ENCODE assay signal across 8 cellular contexts in genomic region chr5:115098041-115098702, GRCh38.
A peak's percentile ranks its signal among the peaks of the same experiment; 100 is the strongest.
DNase-seq lines count a peak whose midpoint lies in the region; ATAC-seq and TF ChIP-seq lines count a peak whose summit lies in the region.

No MANE protein-coding gene starts in this region.

- ATAC-seq in activated T-cell treated with anti-CD3 and anti-CD28 coated beads, Interleukin-2, amount 50 U/mL, for 72 hours (replicated peaks in 1 of 2), result peak; percentile 57 to 60
- ATAC-seq in GM21390 (IDR thresholded peaks at IDR 0.05; ENCODE audit: unreplicated experiment) (peak; percentile 69), left lung (peak; percentile 94)

- no peaks in the 10 kb centered on the region for H3K4me1 Mint-ChIP-seq in activated T-cell treated with anti-CD3 and anti-CD28 coated beads, Interleukin-2, amount 50 U/mL, for 72 hours (ENCODE audit: low read depth)

- H3K27me3 ChIP-seq in breast epithelium, result no peaks in the 10 kb centered on the region
- no peaks in the 10 kb centered on the region for H3K27me3 ChIP-seq in left lung
- H3K27me3 ChIP-seq in transverse colon, result no peaks in the 10 kb centered on the region

- H3K9me3 ChIP-seq in breast epithelium (no peaks in the 10 kb centered on the region), left lung (no peaks in the 10 kb centered on the region), transverse colon (no peaks in the 10 kb centered on the region)

- intact Hi-C loops in breast epithelium (cut with DNase I; ENCODE audit: low total_unique reads), result no loop called here
- intact Hi-C loops in left lung (cut with DNase I), result loop anchor here in 1 of 2 donors (10.0 kb wide), 1 partner anchor 147 kb away; no protein-coding TSS in a partner anchor
- intact Hi-C loops in transverse colon (cut with DNase I; ENCODE audit: low total_unique reads), result no loop called here

- H3K9me3 Mint-ChIP-seq in activated T-cell treated with anti-CD3 and anti-CD28 coated beads, Interleukin-2, amount 50 U/mL, for 72 hours, result no peaks in the 10 kb centered on the region

- TF ChIP-seq POLR2A in breast epithelium (IDR thresholded peaks at IDR 0.05), result no peak
- TF ChIP-seq POLR2A in transverse colon (IDR thresholded peaks at IDR 0.05), result no peak

- peak in 2 of 3 donors; percentile 46 to 48 for TF ChIP-seq CTCF in breast epithelium (IDR thresholded peaks at IDR 0.05)
- peak; percentile 65 to 71 for TF ChIP-seq CTCF in left lung (IDR thresholded peaks at IDR 0.05)
- TF ChIP-seq CTCF in transverse colon (IDR thresholded peaks at IDR 0.05), result peak; percentile 58 to 69 (median 65)

- in situ Hi-C loops in transverse colon (cut with MboI; ENCODE audit: low pct_ligation_motif_present in 1 of 4, low pct_unique_long_range_greater_than_20kb in 1 of 4, low sequenced_read_pairs in 3 of 4), result loop anchor here (5.0 to 25.0 kb wide), 4 partner anchors 139 to 489 kb away; no protein-coding TSS in a partner anchor

- H3K27ac ChIP-seq in breast epithelium (no peak overlapping the region), left lung (no peak overlapping the region), transverse colon (no peak overlapping the region)

- H3K4me3 ChIP-seq in breast epithelium (no peak overlapping the region), left lung (no peak overlapping the region), transverse colon (no peak overlapping the region)

- H3K36me3 Mint-ChIP-seq in activated T-cell treated with anti-CD3 and anti-CD28 coated beads, Interleukin-2, amount 50 U/mL, for 72 hours (ENCODE audit: insufficient read depth in 2 of 2), result no peaks in the 10 kb centered on the region

- H3K4me3 Mint-ChIP-seq in activated T-cell treated with anti-CD3 and anti-CD28 coated beads, Interleukin-2, amount 50 U/mL, for 72 hours, result no peak overlapping the region

- peak; percentile 12 to 35 for DNase-seq in activated T-cell treated with anti-CD3 and anti-CD28 coated beads, Interleukin-2, amount 50 U/mL, for 72 hours
- DNase-seq in activated T-cell treated with anti-CD3 and anti-CD28 coated beads, Interleukin-2, amount 50 U/mL, for 1 hour, result no peak
- peak; percentile 8 for DNase-seq in HK-2 (ENCODE audit: unreplicated experiment)
- peak; percentile 66 for DNase-seq in RPMI8226
- no peak for DNase-seq in breast epithelium (ENCODE audit: low spot score in 2 of 2)
- DNase-seq in left lung, result no peak
- peak; percentile 23 for DNase-seq in transverse colon

- no peak overlapping the region for H3K27ac Mint-ChIP-seq in activated T-cell treated with anti-CD3 and anti-CD28 coated beads, Interleukin-2, amount 50 U/mL, for 72 hours

- peaks cover 16% of the 10 kb centered on the region for H3K27me3 Mint-ChIP-seq in activated T-cell treated with anti-CD3 and anti-CD28 coated beads, Interleukin-2, amount 50 U/mL, for 72 hours (ENCODE audit: low read depth)

- H3K36me3 ChIP-seq in breast epithelium (no peaks in the 10 kb centered on the region), left lung (no peaks in the 10 kb centered on the region), transverse colon (no peaks in the 10 kb centered on the region)

- H3K4me1 ChIP-seq in breast epithelium (no peaks in the 10 kb centered on the region), left lung (no peaks in the 10 kb centered on the region), transverse colon (peaks cover 0 to 7% (median 0%) of the 10 kb centered on the region in 4 donors)

- 11 to 14% methylated on average over 2 of the region's 2 CpGs for WGBS in transverse colon (ENCODE audit: low coverage in 1 of 2), 2 donors

- TF ChIP-seq EP300 in transverse colon (IDR thresholded peaks at IDR 0.05; ENCODE audit: low read depth), result no peak

Comparison
In these comparisons a context has a peak if more than half of its experiments do, and no peak if none do; other contexts are left out.
1. DNase-seq: peak in activated T-cell treated with anti-CD3 and anti-CD28 coated beads, Interleukin-2, amount 50 U/mL, for 72 hours (2 of 2), HK-2 (single experiment), RPMI8226 (single experiment) and transverse colon (single experiment); none in activated T-cell treated with anti-CD3 and anti-CD28 coated beads, Interleukin-2, amount 50 U/mL, for 1 hour (single experiment), breast epithelium (0 of 2) and left lung (0 of 2).
2. Peak in every context shown above with its lines, with median percentiles within 50 percentile points of each other: ATAC-seq and CTCF ChIP-seq.